ENCODE assay signal across 18 cellular contexts in the genomic region with DNA sequence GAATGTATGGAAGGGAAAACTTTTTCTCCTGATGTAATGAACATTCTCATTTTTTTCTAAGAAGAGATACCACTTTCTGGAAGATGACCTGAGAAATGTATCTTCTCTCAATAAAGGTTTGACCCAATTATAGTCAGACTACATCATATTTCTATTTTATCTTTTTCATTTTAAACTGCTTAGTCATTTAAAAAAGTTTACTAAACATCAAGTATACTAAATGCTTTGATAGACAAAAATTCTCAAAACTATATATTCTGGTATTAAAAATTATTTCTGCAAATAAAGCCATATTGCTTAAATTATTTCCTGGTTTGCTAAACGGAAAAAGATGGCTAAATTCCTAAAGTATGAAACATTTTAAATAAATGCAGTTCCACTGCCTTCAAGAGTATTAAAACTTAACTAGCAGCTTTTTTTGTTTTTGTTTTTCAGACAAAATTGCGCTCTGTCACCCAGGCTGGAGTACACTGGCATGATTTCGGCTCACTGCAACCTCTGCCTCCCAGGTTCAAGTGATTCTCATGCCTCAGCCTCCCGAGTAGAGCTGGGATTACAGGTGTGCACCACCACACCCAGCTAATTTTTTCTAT.
"Had no signal": no experiment of that assay in that cellular context is flagged by ENCODE, and none has a peak within 500 bp of the region (broad histone marks: within the 10 kb centered on the region; RNA-seq: fewer than 3 reads in every experiment).

No MANE protein-coding gene starts in this region.

- DNase-seq: activated CD4-positive, alpha-beta T cell treated with anti-CD3 and anti-CD28 coated beads, Interleukin-2, amount 10 ng/mL, durations not matched to agents 7 days and 5 days; activated CD8-positive, alpha-beta memory T cell treated with anti-CD3 and anti-CD28 coated beads, Interleukin-2, amount 50 U/mL, for 48 hours; activated gamma-delta T cell treated with Interleukin-2 at 50 U/mL for 16 hours; activated naive CD8-positive, alpha-beta T cell treated with anti-CD3 and anti-CD28 coated beads, Interleukin-2, amount 10 ng/mL, durations not matched to agents 7 days and 5 days; aorta; cortex of kidney; endodermal cell; erythroblast; hippocampal formation; mammary epithelial cell; naive thymus-derived CD8-positive, alpha-beta T cell; retina; stimulated activated CD4-positive, alpha-beta T cell treated with anti-CD3 and anti-CD28 coated beads, Interleukin-12 subunit alpha, Interleukin-12 subunit beta, amount 100 ng/mL, for 4 hours; thyroid gland had no signal

- H3K4me3 ChIP-seq: thyroid gland had no signal

- H3K9me3 Mint-ChIP-seq: stimulated activated effector memory CD8-positive, alpha-beta T cell treated with anti-CD3 and anti-CD28 coated beads, Interleukin-12 subunit alpha, Interleukin-12 subunit beta, amount 100 ng/mL, for 72 hours had no signal

- H3K27ac Mint-ChIP-seq: activated CD4-positive, alpha-beta T cell treated with anti-CD3 and anti-CD28 coated beads, Interleukin-2, amount 10 ng/mL, durations not matched to agents 7 days and 5 days; stimulated activated effector memory CD8-positive, alpha-beta T cell treated with anti-CD3 and anti-CD28 coated beads, Interleukin-12 subunit alpha, Interleukin-12 subunit beta, amount 100 ng/mL, for 72 hours had no signal

- ATAC-seq: left lobe of liver; naive thymus-derived CD8-positive, alpha-beta T cell; stimulated activated effector memory CD8-positive, alpha-beta T cell treated with anti-CD3 and anti-CD28 coated beads, Interleukin-12 subunit alpha, Interleukin-12 subunit beta, amount 100 ng/mL, for 72 hours had no signal

- H3K27ac ChIP-seq: thyroid gland had no signal

- H3K4me3 Mint-ChIP-seq: activated CD4-positive, alpha-beta T cell treated with anti-CD3 and anti-CD28 coated beads, Interleukin-2, amount 10 ng/mL, durations not matched to agents 7 days and 5 days; activated naive CD8-positive, alpha-beta T cell treated with anti-CD3 and anti-CD28 coated beads, Interleukin-2, amount 10 ng/mL, durations not matched to agents 7 days and 5 days; endodermal cell; stimulated activated effector memory CD8-positive, alpha-beta T cell treated with anti-CD3 and anti-CD28 coated beads, Interleukin-12 subunit alpha, Interleukin-12 subunit beta, amount 100 ng/mL, for 72 hours had no signal

- H3K36me3 ChIP-seq: thyroid gland had no signal

- H3K27me3 ChIP-seq: thyroid gland had no signal

- H3K9me3 ChIP-seq: thyroid gland had no signal

- FAIRE-seq: keratinocyte, urothelium cell line had no signal

- H3K27me3 Mint-ChIP-seq: activated CD4-positive, alpha-beta T cell treated with anti-CD3 and anti-CD28 coated beads, Interleukin-2, amount 10 ng/mL, durations not matched to agents 7 days and 5 days; activated naive CD8-positive, alpha-beta T cell treated with anti-CD3 and anti-CD28 coated beads, Interleukin-2, amount 10 ng/mL, durations not matched to agents 7 days and 5 days; naive thymus-derived CD8-positive, alpha-beta T cell had no signal
